Comparison of ENCODE assay signal across 14 cellular contexts in genomic region chr11:79081441-79082124, GRCh38.
DNase-seq lines count a peak whose midpoint lies in the region; ATAC-seq, FAIRE-seq and TF ChIP-seq lines count a peak whose summit lies in the region.
"Had no signal": no experiment of that assay in that cellular context is flagged by ENCODE, and none has a peak within 500 bp of the region (broad histone marks: within the 10 kb centered on the region; RNA-seq: fewer than 3 reads in every experiment).

No MANE protein-coding gene starts in this region.

- H3K36me3 ChIP-seq in GM23248 (ENCODE audit: low read depth) = no peaks in the 10 kb centered on the region
- no peaks in the 10 kb centered on the region for H3K36me3 ChIP-seq in astrocyte (ENCODE audit: insufficient read depth, low read length)
- H3K36me3 ChIP-seq: left ventricle myocardium inferior, SJSA1 had no signal

- H3K79me2 ChIP-seq in GM23248 (ENCODE audit: insufficient read depth) (no peaks in the 10 kb centered on the region), astrocyte (ENCODE audit: insufficient read depth, low read length) (no peaks in the 10 kb centered on the region)
- H3K79me2 ChIP-seq: parathyroid adenoma had no signal

- ATAC-seq in T-helper 17 cell = no peak
- ATAC-seq in GM18870 (IDR thresholded peaks at IDR 0.05; ENCODE audit: unreplicated experiment) = no peak

- no peak overlapping the region for H3K27ac ChIP-seq in GM23248
- H3K27ac ChIP-seq in astrocyte (ENCODE audit: low read depth, low read length) = peak overlapping the region; percentile 71
- H3K27ac ChIP-seq: C4-2B, left ventricle myocardium inferior, parathyroid adenoma, SJSA1 had no signal

- no peaks in the 10 kb centered on the region for H4K20me1 ChIP-seq in GM23248 (ENCODE audit: insufficient read depth)
- no peaks in the 10 kb centered on the region for H4K20me1 ChIP-seq in astrocyte (ENCODE audit: insufficient read depth, low read length)

- no peak overlapping the region for H3K4me2 ChIP-seq in GM23248 (ENCODE audit: unreplicated experiment)
- peak overlapping the region; percentile 49 for H3K4me2 ChIP-seq in astrocyte (ENCODE audit: low read length)

- H3K4me3 Mint-ChIP-seq in astrocyte (ENCODE audit: unreplicated experiment) = no peak overlapping the region
- no peak overlapping the region for H3K4me3 Mint-ChIP-seq in T-helper 17 cell

- 84 to 87% methylated on average over 8 of the region's 8 CpGs for WGBS in GM23248 (ENCODE audit: low coverage in 1 of 2, low lambda C conversion rate in 2 of 2, missing lambda C conversion rate in 2 of 2), 2 experiments

- H3K9me3 Mint-ChIP-seq in astrocyte (ENCODE audit: unreplicated experiment) = no peaks in the 10 kb centered on the region

- no peak for FAIRE-seq in astrocyte (lab: Jason Lieb, UNC)

- H3K27ac Mint-ChIP-seq in astrocyte (ENCODE audit: unreplicated experiment) = peak overlapping the region; percentile 92
- no peak overlapping the region for H3K27ac Mint-ChIP-seq in T-helper 17 cell

- H3K9ac ChIP-seq in GM23248 (no peak overlapping the region), astrocyte (ENCODE audit: low read length) (peak overlapping the region; percentile 57)
- H3K9ac ChIP-seq: parathyroid adenoma had no signal

- H3K9me2 ChIP-seq in GM23248 (ENCODE audit: insufficient read depth) = no peaks in the 10 kb centered on the region

- no peaks in the 10 kb centered on the region for H3K4me1 ChIP-seq in GM23248 (ENCODE audit: insufficient read depth)
- H3K4me1 ChIP-seq in astrocyte (ENCODE audit: insufficient read depth, low read length) = peaks cover 28% of the 10 kb centered on the region
- H3K4me1 ChIP-seq: parathyroid adenoma had no signal

- TF ChIP-seq CTCF in astrocyte (IDR thresholded peaks at IDR 0.05; ENCODE audit: insufficient read depth, low read depth, low read length) = no peak

- H3K27me3 Mint-ChIP-seq in astrocyte (ENCODE audit: low read depth, unreplicated experiment) = peaks cover under 1% of the 10 kb centered on the region
- peaks cover 16% of the 10 kb centered on the region for H3K27me3 Mint-ChIP-seq in T-helper 17 cell

- H3K4me3 ChIP-seq in GM23248 (no peak overlapping the region), astrocyte (ENCODE audit: insufficient read depth, low read depth, low read length) (no peak overlapping the region)
- H3K4me3 ChIP-seq: left ventricle myocardium inferior, SJSA1 had no signal

- H3K4me1 Mint-ChIP-seq in astrocyte (ENCODE audit: low read depth, unreplicated experiment) (peaks cover 25% of the 10 kb centered on the region), T-helper 17 cell (no peaks in the 10 kb centered on the region)

- no peaks in the 10 kb centered on the region for H3K9me3 ChIP-seq in GM23248 (ENCODE audit: low read depth)
- H3K9me3 ChIP-seq in astrocyte (ENCODE audit: insufficient read depth, low read depth, low read length) = no peaks in the 10 kb centered on the region
- no peaks in the 10 kb centered on the region for H3K9me3 ChIP-seq in T-helper 17 cell (ENCODE audit: control insufficient read depth, low read length, poor library complexity, severe bottlenecking)
- H3K9me3 ChIP-seq: left ventricle myocardium inferior, SJSA1 had no signal

- H3K27me3 ChIP-seq in GM23248 (replicated peaks; ENCODE audit: insufficient read depth) (no peaks in the 10 kb centered on the region), astrocyte (ENCODE audit: insufficient read depth, low read length) (no peaks in the 10 kb centered on the region)
- H3K27me3 ChIP-seq: SJSA1 had no signal

- H3F3A ChIP-seq in GM23248 (ENCODE audit: insufficient read depth) = no peaks in the 10 kb centered on the region

- DNase-seq in GM23248 (peak; percentile 8), astrocyte (ENCODE audit: low read depth) (peak; percentile 89), globus pallidus (ENCODE audit: low spot score) (peak; percentile 83), pons (ENCODE audit: low spot score) (peak; percentile 92), T-helper 17 cell (no peak), NCI-H524 (lab: John Stamatoyannopoulos, UW) (no peak)
- no peak for DNase-seq in activated CD8-positive, alpha-beta memory T cell treated with anti-CD3 and anti-CD28 coated beads, Interleukin-2, amount 50 U/mL, for 4 hours
- DNase-seq: cerebellar nuclear complex; left ventricle myocardium inferior; stimulated activated CD4-positive, alpha-beta T cell treated with anti-CD3 and anti-CD28 coated beads, Interleukin-4, amount 100 ng/mL, for 1 hour had no signal

- in situ Hi-C loops in GM23248 (cut with MboI) = no loop called here

- no peak overlapping the region for H2AFZ ChIP-seq in GM23248
- H2AFZ ChIP-seq in astrocyte (ENCODE audit: low read depth, low read length) = peak overlapping the region; percentile 64
- H2AFZ ChIP-seq: parathyroid adenoma had no signal

- H3K36me3 Mint-ChIP-seq in astrocyte (ENCODE audit: low read depth, unreplicated experiment) (no peaks in the 10 kb centered on the region), T-helper 17 cell (ENCODE audit: low read depth) (no peaks in the 10 kb centered on the region)

Comparison
In these comparisons a context has a peak if more than half of its experiments do, and no peak if none do; other contexts are left out.
1. DNase-seq: peak in GM23248 (single experiment), astrocyte (single experiment), globus pallidus (single experiment) and pons (single experiment); none in T-helper 17 cell (0 of 3), activated CD8-positive, alpha-beta memory T cell treated with anti-CD3 and anti-CD28 coated beads, Interleukin-2, amount 50 U/mL, for 4 hours (single experiment) and NCI-H524 (0 of 2).